13 cellular contexts compared by ENCODE assay signal in genomic region chr15:29612096-29612495, GRCh38.
DNase-seq lines count a peak whose midpoint lies in the region; ATAC-seq lines count a peak whose summit lies in the region.
"Had no signal": no experiment of that assay in that cellular context is flagged by ENCODE, and none has a peak within 500 bp of the region (broad histone marks: within the 10 kb centered on the region; RNA-seq: fewer than 3 reads in every experiment).

No MANE protein-coding gene starts in this region.

- no peaks in the 10 kb centered on the region for H3K79me1 ChIP-seq in mesendoderm (ENCODE audit: low read length)

- H2AK5ac ChIP-seq in mesendoderm (ENCODE audit: low read length) = no peak overlapping the region

- no peaks in the 10 kb centered on the region for H3K27me3 ChIP-seq in mesendoderm (ENCODE audit: insufficient read depth, low read length, poor library complexity)

- no peaks in the 10 kb centered on the region for H3K79me2 ChIP-seq in mesendoderm (ENCODE audit: control insufficient read depth, insufficient read depth, low read length)

- H3K4me3 ChIP-seq in mesendoderm (ENCODE audit: low read length) = no peak overlapping the region

- H3K23ac ChIP-seq in mesendoderm (ENCODE audit: low read length) = no peak overlapping the region

- DNase-seq in AG08395 (ENCODE audit: low spot score) = peak; percentile 88
- peak; percentile 69 for DNase-seq in HT1080 (ENCODE audit: low read depth)
- DNase-seq in dedifferentiated amniotic fluid mesenchymal stem cell (ENCODE audit: extremely low spot score) = peak; percentile 75
- peak; percentile 92 for DNase-seq in mesendoderm
- DNase-seq in NCI-H1417 treated with DMSO at 0.1 percent for 48 hours (lab: John Stamatoyannopoulos, UW) = no peak
- DNase-seq in NCI-H748 treated with DMSO at 0.1 percent for 48 hours (lab: John Stamatoyannopoulos, UW) = no peak
- DNase-seq: activated CD4-positive, alpha-beta memory T cell treated with anti-CD3 and anti-CD28 coated beads, Interleukin-2, amount 10 ng/mL, durations not matched to agents 7 days and 5 days; activated naive CD4-positive, alpha-beta T cell treated with anti-CD3 and anti-CD28 coated beads, Interleukin-2, amount 10 ng/mL, durations not matched to agents 7 days and 5 days; CD4-positive, CD25-positive, alpha-beta regulatory T cell; effector CD8-positive, alpha-beta T cell; NCI-H1694 had no signal

- H3K4ac ChIP-seq in mesendoderm (ENCODE audit: low read depth, low read length) = no peak overlapping the region

- no CpG with 5 or more reads among the region's 6 CpGs for WGBS in mesendoderm (ENCODE audit: extremely low coverage, insufficient coverage, low lambda C conversion rate)

- peak overlapping the region; percentile 44 for H3K18ac ChIP-seq in mesendoderm (ENCODE audit: low read length)

- peaks cover 9% of the 10 kb centered on the region for H3K4me1 ChIP-seq in mesendoderm (ENCODE audit: control insufficient read depth, low read depth, low read length)

- no peak overlapping the region for H3K4me2 ChIP-seq in mesendoderm (ENCODE audit: low read length)

- H3K56ac ChIP-seq in mesendoderm (ENCODE audit: low read length) = no peak overlapping the region

- H2BK120ac ChIP-seq in mesendoderm (ENCODE audit: low read depth, low read length) = no peak overlapping the region

- no peak overlapping the region for H4K5ac ChIP-seq in mesendoderm (ENCODE audit: low read length)

- H2BK5ac ChIP-seq in mesendoderm (ENCODE audit: low read length) = no peak overlapping the region

- H3K9ac ChIP-seq in mesendoderm (ENCODE audit: low read length) = no peak overlapping the region

- no peaks in the 10 kb centered on the region for H3K36me3 ChIP-seq in mesendoderm (ENCODE audit: control insufficient read depth, insufficient read depth, low read length)

- no peak overlapping the region for H4K8ac ChIP-seq in mesendoderm (ENCODE audit: low read depth, low read length)

- H3K27ac ChIP-seq in mesendoderm (ENCODE audit: low read depth, low read length) = no peak overlapping the region

- ATAC-seq in HG03442 (IDR thresholded peaks at IDR 0.05; ENCODE audit: unreplicated experiment) = no peak
- ATAC-seq in HG02642 (IDR thresholded peaks at IDR 0.05; ENCODE audit: poor library complexity, unreplicated experiment) = no peak

- H2BK15ac ChIP-seq in mesendoderm (replicated peaks; ENCODE audit: low read depth) = no peak overlapping the region

Comparison
In these comparisons a context has a peak if more than half of its experiments do, and no peak if none do; other contexts are left out.
1. DNase-seq: peak in AG08395 (single experiment), HT1080 (single experiment), dedifferentiated amniotic fluid mesenchymal stem cell (single experiment) and mesendoderm (single experiment); none in NCI-H1417 treated with DMSO at 0.1 percent for 48 hours (single experiment) and NCI-H748 treated with DMSO at 0.1 percent for 48 hours (single experiment).